14 cellular contexts compared by ENCODE assay signal in the genomic region with DNA sequence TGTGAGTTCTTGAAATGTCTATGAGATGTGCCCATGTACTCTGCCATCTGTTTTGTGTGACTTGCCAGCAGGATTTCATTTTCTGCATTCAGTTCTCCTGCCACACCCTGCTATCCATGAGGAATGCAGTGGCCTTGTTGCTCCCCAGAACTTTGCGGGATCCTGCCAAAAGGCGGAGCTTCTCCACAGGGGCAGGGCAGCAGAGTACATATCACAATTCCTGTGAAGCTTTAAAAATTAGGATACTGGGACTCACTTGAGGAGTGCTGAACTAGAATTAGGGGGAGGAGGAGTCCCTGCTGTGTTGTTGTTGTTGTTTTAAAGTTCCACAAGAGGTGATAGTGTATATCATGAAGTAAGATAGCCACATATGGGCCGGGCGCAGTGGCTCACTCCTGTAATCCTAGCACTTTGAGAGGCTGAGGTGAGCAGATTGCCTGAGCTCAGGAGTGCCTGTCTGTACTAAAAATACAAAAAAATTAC.
DNase-seq lines count a peak whose midpoint lies in the region; TF ChIP-seq lines count a peak whose summit lies in the region.
"Had no signal": no experiment of that assay in that cellular context is flagged by ENCODE, and none has a peak within 500 bp of the region (broad histone marks: within the 10 kb centered on the region; RNA-seq: fewer than 3 reads in every experiment).

No MANE protein-coding gene starts in this region.

- no peaks in the 10 kb centered on the region for H4K20me1 ChIP-seq in Karpas-422 (ENCODE audit: insufficient read depth, low read depth, low read length)

- H3K27ac Mint-ChIP-seq in activated CD4-positive, alpha-beta memory T cell treated with anti-CD3 and anti-CD28 coated beads, Interleukin-2, amount 10 ng/mL, durations not matched to agents 7 days and 5 days = no peak overlapping the region
- H3K27ac Mint-ChIP-seq: activated naive CD8-positive, alpha-beta T cell treated with anti-CD3 and anti-CD28 coated beads, Interleukin-2, amount 50 U/mL, for 24 hours; CD8-positive, alpha-beta memory T cell; natural killer cell treated with Interleukin-12 subunit alpha and Interleukin-12 subunit beta and Interleukin-15 and Interleukin-18, amount 100 ng/mL, for 72 hours had no signal

- no peak overlapping the region for H2AFZ ChIP-seq in Karpas-422 (ENCODE audit: low read length)

- H3K4me3 ChIP-seq in HFF-Myc (replicated peaks; ENCODE audit: low read depth, low read length) = no peak overlapping the region
- no peak overlapping the region for H3K4me3 ChIP-seq in right atrium auricular region
- H3K4me3 ChIP-seq in tibial nerve = no peak overlapping the region
- no peak overlapping the region for H3K4me3 ChIP-seq in Karpas-422 (ENCODE audit: low read length)

- H3K27ac ChIP-seq in right atrium auricular region (peak overlapping the region; percentile 30 to 86), tibial nerve (peak overlapping the region in 1 of 4 donors; percentile 33), Karpas-422 (ENCODE audit: low read length) (no peak overlapping the region)

- H3K79me2 ChIP-seq in Karpas-422 (ENCODE audit: low read length) = no peaks in the 10 kb centered on the region

- no peak overlapping the region for H3K4me3 Mint-ChIP-seq in activated CD4-positive, alpha-beta memory T cell treated with anti-CD3 and anti-CD28 coated beads, Interleukin-2, amount 10 ng/mL, durations not matched to agents 7 days and 5 days
- H3K4me3 Mint-ChIP-seq: activated naive CD8-positive, alpha-beta T cell treated with anti-CD3 and anti-CD28 coated beads, Interleukin-2, amount 50 U/mL, for 24 hours; CD8-positive, alpha-beta memory T cell; natural killer cell treated with Interleukin-12 subunit alpha and Interleukin-12 subunit beta and Interleukin-15 and Interleukin-18, amount 100 ng/mL, for 72 hours had no signal

- H3K9me2 ChIP-seq in Karpas-422 (replicated peaks; ENCODE audit: insufficient read depth, low read length) = no peaks in the 10 kb centered on the region

- no peak overlapping the region for H3K4me2 ChIP-seq in Karpas-422 (ENCODE audit: low read depth, low read length, poor library complexity, severe bottlenecking)

- TF ChIP-seq EP300 in tibial nerve (IDR thresholded peaks at IDR 0.05) = peak in 1 of 2 donors; percentile 11

- H3K36me3 ChIP-seq in right atrium auricular region (no peaks in the 10 kb centered on the region), tibial nerve (peaks cover 0 to 14% (median 0%) of the 10 kb centered on the region in 3 donors), Karpas-422 (ENCODE audit: insufficient read depth, low read length) (no peaks in the 10 kb centered on the region)

- H3K27me3 ChIP-seq in right atrium auricular region (no peaks in the 10 kb centered on the region), tibial nerve (no peaks in the 10 kb centered on the region), Karpas-422 (ENCODE audit: low read length) (no peaks in the 10 kb centered on the region)

- CTCF ChIA-PET in activated CD4-positive, alpha-beta memory T cell treated with anti-CD3 and anti-CD28 coated beads, Interleukin-2, amount 10 ng/mL, durations not matched to agents 7 days and 5 days (lab: Charles Lee) = no interaction called here

- no peaks in the 10 kb centered on the region for H3K27me3 Mint-ChIP-seq in activated CD4-positive, alpha-beta memory T cell treated with anti-CD3 and anti-CD28 coated beads, Interleukin-2, amount 10 ng/mL, durations not matched to agents 7 days and 5 days

- H3K36me3 Mint-ChIP-seq in activated CD4-positive, alpha-beta memory T cell treated with anti-CD3 and anti-CD28 coated beads, Interleukin-2, amount 10 ng/mL, durations not matched to agents 7 days and 5 days (ENCODE audit: low read depth) = no peaks in the 10 kb centered on the region
- H3K36me3 Mint-ChIP-seq: natural killer cell treated with Interleukin-12 subunit alpha and Interleukin-12 subunit beta and Interleukin-15 and Interleukin-18, amount 100 ng/mL, for 72 hours had no signal

- H3K9ac ChIP-seq in Karpas-422 (ENCODE audit: low read length) = no peak overlapping the region

- TF ChIP-seq POLR2A in tibial nerve (IDR thresholded peaks at IDR 0.05) = no peak

- no peaks in the 10 kb centered on the region for H3K9me3 Mint-ChIP-seq in activated CD4-positive, alpha-beta memory T cell treated with anti-CD3 and anti-CD28 coated beads, Interleukin-2, amount 10 ng/mL, durations not matched to agents 7 days and 5 days
- H3K9me3 Mint-ChIP-seq: activated naive CD8-positive, alpha-beta T cell treated with anti-CD3 and anti-CD28 coated beads, Interleukin-2, amount 50 U/mL, for 24 hours had no signal

- WGBS in tibial nerve, 2 donors = 67 to 68% methylated on average over 4 of the region's 4 CpGs

- POLR2A ChIA-PET in activated CD4-positive, alpha-beta memory T cell treated with anti-CD3 and anti-CD28 coated beads, Interleukin-2, amount 10 ng/mL, durations not matched to agents 7 days and 5 days (lab: Charles Lee) = no interaction called here

- H3K9me3 ChIP-seq in right atrium auricular region = no peaks in the 10 kb centered on the region
- H3K9me3 ChIP-seq in tibial nerve = peaks cover 0 to 9% (median 0%) of the 10 kb centered on the region in 4 donors
- H3K9me3 ChIP-seq in Karpas-422 (ENCODE audit: low read length) = no peaks in the 10 kb centered on the region

- H3K4me1 Mint-ChIP-seq in activated CD4-positive, alpha-beta memory T cell treated with anti-CD3 and anti-CD28 coated beads, Interleukin-2, amount 10 ng/mL, durations not matched to agents 7 days and 5 days = no peaks in the 10 kb centered on the region
- H3K4me1 Mint-ChIP-seq: activated naive CD8-positive, alpha-beta T cell treated with anti-CD3 and anti-CD28 coated beads, Interleukin-2, amount 50 U/mL, for 24 hours; CD8-positive, alpha-beta memory T cell had no signal

- no peak for TF ChIP-seq CTCF in HFF-Myc (IDR thresholded peaks at IDR 0.05; ENCODE audit: low read depth, low read length, missing control alignments)
- no peak for TF ChIP-seq CTCF in right atrium auricular region (IDR thresholded peaks at IDR 0.05)
- no peak for TF ChIP-seq CTCF in tibial nerve (IDR thresholded peaks at IDR 0.05)

- peaks cover 0 to 62% of the 10 kb centered on the region in 2 donors for H3K4me1 ChIP-seq in right atrium auricular region
- H3K4me1 ChIP-seq in tibial nerve = peaks cover 0 to 51% (median 17%) of the 10 kb centered on the region in 4 donors
- no peaks in the 10 kb centered on the region for H3K4me1 ChIP-seq in Karpas-422 (ENCODE audit: low read length)

- DNase-seq in HFF-Myc (ENCODE audit: extremely low read depth, low read depth) = peak; percentile 22
- peak; percentile 58 for DNase-seq in astrocyte of the hippocampus (ENCODE audit: low read depth, low spot score)
- no peak for DNase-seq in right atrium auricular region (ENCODE audit: low spot score)
- peak; percentile 14 to 31 for DNase-seq in tibial nerve (ENCODE audit: low spot score in 2 of 2)
- DNase-seq in activated CD4-positive, alpha-beta memory T cell treated with anti-CD3 and anti-CD28 coated beads, Interleukin-2, amount 10 ng/mL, durations not matched to agents 7 days and 5 days = no peak
- DNase-seq in Karpas-422 = no peak
- DNase-seq in NOMO-1 treated with dmso at 0.1 percent for 144 hours (lab: John Stamatoyannopoulos, UW; ENCODE audit: unreplicated experiment) = no peak
- no peak for DNase-seq in effector CD4-positive, alpha-beta T cell
- DNase-seq: activated naive CD8-positive, alpha-beta T cell treated with anti-CD3 and anti-CD28 coated beads, Interleukin-2, amount 50 U/mL, for 24 hours; CD8-positive, alpha-beta memory T cell; effector memory CD4-positive, alpha-beta T cell; NCI-H187; T-helper 9 cell had no signal

Comparison
In these comparisons a context has a peak if more than half of its experiments do, and no peak if none do; other contexts are left out.
1. DNase-seq: peak in HFF-Myc (single experiment), astrocyte of the hippocampus (single experiment) and tibial nerve (2 of 2); none in right atrium auricular region (single experiment), activated CD4-positive, alpha-beta memory T cell treated with anti-CD3 and anti-CD28 coated beads, Interleukin-2, amount 10 ng/mL, durations not matched to agents 7 days and 5 days (single experiment), Karpas-422 (single experiment), NOMO-1 treated with dmso at 0.1 percent for 144 hours (single experiment) and effector CD4-positive, alpha-beta T cell (single experiment).